Comparison of ENCODE assay signal across 8 cellular contexts in genomic region chr21:33588485-33589335, GRCh38. TPM values are rescaled to one million over a fixed set of nuclear protein-coding genes. Genes with fewer than 3 reads are reported as not detected.
DNase-seq lines count a peak whose midpoint lies in the region; ATAC-seq, FAIRE-seq and TF ChIP-seq lines count a peak whose summit lies in the region.

A gene with protein sequence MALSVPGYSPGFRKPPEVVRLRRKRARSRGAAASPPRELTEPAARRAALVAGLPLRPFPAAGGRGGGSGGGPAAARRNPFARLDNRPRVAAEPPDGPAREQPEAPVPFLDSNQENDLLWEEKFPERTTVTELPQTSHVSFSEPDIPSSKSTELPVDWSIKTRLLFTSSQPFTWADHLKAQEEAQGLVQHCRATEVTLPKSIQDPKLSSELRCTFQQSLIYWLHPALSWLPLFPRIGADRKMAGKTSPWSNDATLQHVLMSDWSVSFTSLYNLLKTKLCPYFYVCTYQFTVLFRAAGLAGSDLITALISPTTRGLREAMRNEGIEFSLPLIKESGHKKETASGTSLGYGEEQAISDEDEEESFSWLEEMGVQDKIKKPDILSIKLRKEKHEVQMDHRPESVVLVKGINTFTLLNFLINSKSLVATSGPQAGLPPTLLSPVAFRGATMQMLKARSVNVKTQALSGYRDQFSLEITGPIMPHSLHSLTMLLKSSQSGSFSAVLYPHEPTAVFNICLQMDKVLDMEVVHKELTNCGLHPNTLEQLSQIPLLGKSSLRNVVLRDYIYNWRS (minus strand): TSS chr21:33588684. CDS start chr21:33588641, 43 bp downstream.

- ATAC-seq in HG02798 (IDR thresholded peaks at IDR 0.05; ENCODE audit: poor library complexity, unreplicated experiment) = peak; percentile 92
- peak; percentile 98 for ATAC-seq in left cardiac atrium
- ATAC-seq in upper lobe of right lung = peak; percentile 99

- peak within 1 kb of the TSS; percentile 97 for H3K27ac Mint-ChIP-seq in progenitor cell of endocrine pancreas

- peak; percentile 97 for FAIRE-seq in GM12892 (lab: Jason Lieb, UNC)

- peak; percentile 84 for DNase-seq in GM12892 (ENCODE audit: insufficient read length)
- peak; percentile 82 for DNase-seq in NCI-H146 (lab: John Stamatoyannopoulos, UW)
- peak; percentile 62 for DNase-seq in amniotic epithelial cell (ENCODE audit: low read depth)
- DNase-seq in left cardiac atrium = peak; percentile 91
- peak; percentile 93 for DNase-seq in progenitor cell of endocrine pancreas (ENCODE audit: low spot score, unreplicated experiment)
- peak; percentile 95 for DNase-seq in upper lobe of right lung

- H3K4me3 Mint-ChIP-seq in progenitor cell of endocrine pancreas (ENCODE audit: low read depth) = peak within 1 kb of the TSS; percentile 89

- peaks cover 13% of the 10 kb centered on the region for H3K4me1 ChIP-seq in upper lobe of right lung

- H3K27me3 ChIP-seq in upper lobe of right lung = no peaks in the 10 kb centered on the region

- H3K36me3 Mint-ChIP-seq in progenitor cell of endocrine pancreas (ENCODE audit: insufficient read depth) = peaks cover 6% of the 10 kb centered on the region

- peak; percentile 86; the same call in 1 of the 2 replicates for TF ChIP-seq POLR2A in GM12892 (IDR thresholded peaks at IDR 0.05; ENCODE audit: low read depth, low read length)

- H3K4me3 ChIP-seq in upper lobe of right lung = peak within 1 kb of the TSS; percentile 88

- peak within 1 kb of the TSS; percentile 80 for H3K27ac ChIP-seq in upper lobe of right lung

- H3K36me3 ChIP-seq in upper lobe of right lung = peaks cover 6% of the 10 kb centered on the region

- intact Hi-C loops in T-helper 1 cell treated with Interleukin-12 subunit alpha and Interleukin-12 subunit beta and Interleukin-4 antibody, amounts not matched to agents 30 ng/mL and 1 ng/mL, for 36 hours (cut with micrococcal nuclease) = loop anchor here (1.0 to 10.0 kb wide), 10 partner anchors 17 to 354 kb away; partner anchors contain the start of genes ATP5PO, DNAJC28, IFNAR1 and IL10RB
- intact Hi-C loops in left cardiac atrium (cut with DNase I) (no loop called here), upper lobe of right lung (cut with DNase I) (no loop called here)

- H3K9me3 ChIP-seq in upper lobe of right lung = no peaks in the 10 kb centered on the region

- no peaks in the 10 kb centered on the region for H3K9me3 Mint-ChIP-seq in progenitor cell of endocrine pancreas (ENCODE audit: low read depth)

- peaks cover 12% of the 10 kb centered on the region for H3K4me1 Mint-ChIP-seq in progenitor cell of endocrine pancreas (ENCODE audit: low read depth)

- H3K27me3 Mint-ChIP-seq in progenitor cell of endocrine pancreas = no peaks in the 10 kb centered on the region

- TF ChIP-seq CTCF in progenitor cell of endocrine pancreas (IDR thresholded peaks at IDR 0.05; ENCODE audit: unreplicated experiment) = no peak
- no peak for TF ChIP-seq CTCF in upper lobe of right lung (IDR thresholded peaks at IDR 0.05)

RNA-seq across cellular contexts. Expression of the gene that starts here (rescaled TPM):
- polyA plus RNA-seq in GM12892 (2012; ENCODE audit: missing spikeins) = 50.5 TPM
- 29.5 and 31.5 TPM in 2 replicates for total RNA-seq in T-helper 1 cell treated with Interleukin-12 subunit alpha and Interleukin-12 subunit beta and Interleukin-4 antibody, amounts not matched to agents 30 ng/mL and 1 ng/mL, for 36 hours
- total RNA-seq in left cardiac atrium = 1 to 10 TPM; 4.9 to 5.7 TPM
- total RNA-seq in progenitor cell of endocrine pancreas = 21.9 and 23.1 TPM in 2 replicates
- total RNA-seq in upper lobe of right lung = 4.4 TPM

Comparison
In these comparisons a context has a peak if more than half of its experiments do, and no peak if none do; other contexts are left out.
1. Peak in every context shown above with its lines: DNase-seq, ATAC-seq, H3K4me3 ChIP-seq and H3K27ac ChIP-seq.